Comparison of ENCODE assay signal across 12 cellular contexts in genomic region chr18:79071037-79071960, GRCh38. TPM values are rescaled to one million over a fixed set of nuclear protein-coding genes. Genes with fewer than 3 reads are reported as not detected.
DNase-seq lines count a peak whose midpoint lies in the region; ATAC-seq and TF ChIP-seq lines count a peak whose summit lies in the region.
"Had no signal": no experiment of that assay in that cellular context is flagged by ENCODE, and none has a peak within 500 bp of the region (broad histone marks: within the 10 kb centered on the region; RNA-seq: fewer than 3 reads in every experiment).

No MANE protein-coding gene starts in this region.

- H3K36me3 ChIP-seq in uterus, result no peaks in the 10 kb centered on the region
- H3K36me3 ChIP-seq: gastroesophageal sphincter had no signal

- intact Hi-C loops in uterus (cut with DNase I; ENCODE audit: low total_unique reads), result no loop called here

- H3K36me3 Mint-ChIP-seq in activated naive CD4-positive, alpha-beta T cell treated with anti-CD3 and anti-CD28 coated beads, Interleukin-2, amount 10 ng/mL, durations not matched to agents 7 days and 5 days, result peaks cover 33% of the 10 kb centered on the region
- H3K36me3 Mint-ChIP-seq in stimulated activated naive B cell treated with anti-CD40 and anti-IgM and Interleukin-4, amounts not matched to agents 10 μg/mL and 1 μg/mL and 100 μg/mL, for 72 hours, result peaks cover 32 to 34% of the 10 kb centered on the region in 2 donors

- H3K9me3 Mint-ChIP-seq in activated naive CD4-positive, alpha-beta T cell treated with anti-CD3 and anti-CD28 coated beads, Interleukin-2, amount 10 ng/mL, durations not matched to agents 7 days and 5 days, result peaks cover 20% of the 10 kb centered on the region
- peaks cover 14 to 15% of the 10 kb centered on the region in 2 donors for H3K9me3 Mint-ChIP-seq in stimulated activated naive B cell treated with anti-CD40 and anti-IgM and Interleukin-4, amounts not matched to agents 10 μg/mL and 1 μg/mL and 100 μg/mL, for 72 hours

- H3K27me3 Mint-ChIP-seq in activated naive CD4-positive, alpha-beta T cell treated with anti-CD3 and anti-CD28 coated beads, Interleukin-2, amount 10 ng/mL, durations not matched to agents 7 days and 5 days, result peaks cover 6% of the 10 kb centered on the region
- peaks cover 8 to 9% of the 10 kb centered on the region in 2 donors for H3K27me3 Mint-ChIP-seq in stimulated activated naive B cell treated with anti-CD40 and anti-IgM and Interleukin-4, amounts not matched to agents 10 μg/mL and 1 μg/mL and 100 μg/mL, for 72 hours

- peak overlapping the region; percentile 85 for H3K4me3 Mint-ChIP-seq in activated naive CD4-positive, alpha-beta T cell treated with anti-CD3 and anti-CD28 coated beads, Interleukin-2, amount 10 ng/mL, durations not matched to agents 7 days and 5 days
- H3K4me3 Mint-ChIP-seq in stimulated activated naive B cell treated with anti-CD40 and anti-IgM and Interleukin-4, amounts not matched to agents 10 μg/mL and 1 μg/mL and 100 μg/mL, for 72 hours, result peak overlapping the region; percentile 52 to 86

- peaks cover 41% of the 10 kb centered on the region for H3K4me1 Mint-ChIP-seq in activated naive CD4-positive, alpha-beta T cell treated with anti-CD3 and anti-CD28 coated beads, Interleukin-2, amount 10 ng/mL, durations not matched to agents 7 days and 5 days
- peaks cover 30 to 38% of the 10 kb centered on the region in 2 donors for H3K4me1 Mint-ChIP-seq in stimulated activated naive B cell treated with anti-CD40 and anti-IgM and Interleukin-4, amounts not matched to agents 10 μg/mL and 1 μg/mL and 100 μg/mL, for 72 hours

- H3K27ac Mint-ChIP-seq in activated naive CD4-positive, alpha-beta T cell treated with anti-CD3 and anti-CD28 coated beads, Interleukin-2, amount 10 ng/mL, durations not matched to agents 7 days and 5 days, result peak overlapping the region; percentile 38
- peak overlapping the region; percentile 16 for H3K27ac Mint-ChIP-seq in stimulated activated naive B cell treated with anti-CD40 and anti-IgM and Interleukin-4, amounts not matched to agents 10 μg/mL and 1 μg/mL and 100 μg/mL, for 72 hours

- H3K4me3 ChIP-seq in coronary artery, result no peak overlapping the region
- H3K4me3 ChIP-seq in uterus, result no peak overlapping the region

- no peak for ATAC-seq in stimulated activated naive B cell treated with anti-CD40 and anti-IgM and Interleukin-4, amounts not matched to agents 10 μg/mL and 1 μg/mL and 100 μg/mL, for 72 hours (replicated peaks)
- ATAC-seq in GM19351 (IDR thresholded peaks at IDR 0.05; ENCODE audit: unreplicated experiment), result no peak
- ATAC-seq: gastroesophageal sphincter had no signal

- CTCF ChIA-PET in activated naive CD4-positive, alpha-beta T cell treated with anti-CD3 and anti-CD28 coated beads, Interleukin-2, amount 10 ng/mL, durations not matched to agents 7 days and 5 days (lab: Charles Lee), result no interaction called here

- H3K4me1 ChIP-seq in uterus, result no peaks in the 10 kb centered on the region

- TF ChIP-seq CTCF in coronary artery (IDR thresholded peaks at IDR 0.05), result no peak
- no peak for TF ChIP-seq CTCF in uterus (IDR thresholded peaks at IDR 0.05)

- no peaks in the 10 kb centered on the region for H3K9me3 ChIP-seq in uterus
- H3K9me3 ChIP-seq: gastroesophageal sphincter had no signal

- TF ChIP-seq POLR2A in uterus (IDR thresholded peaks at IDR 0.05), result no peak

- no peak for DNase-seq in activated naive CD4-positive, alpha-beta T cell treated with anti-CD3 and anti-CD28 coated beads, Interleukin-2, amount 10 ng/mL, durations not matched to agents 7 days and 5 days
- no peak for DNase-seq in activated naive CD4-positive, alpha-beta T cell (lab: John Stamatoyannopoulos, UW)
- DNase-seq in OCI-M1 (lab: John Stamatoyannopoulos, UW), result peak; percentile 33
- DNase-seq in coronary artery (ENCODE audit: low spot score), result peak; percentile 17
- DNase-seq in stimulated activated naive B cell treated with anti-CD40 and anti-IgM and Interleukin-4, amounts not matched to agents 10 μg/mL and 1 μg/mL and 100 μg/mL, for 72 hours, result no peak
- DNase-seq in DMS79 (lab: John Stamatoyannopoulos, UW), result no peak
- no peak for DNase-seq in uterus
- DNase-seq: activated gamma-delta T cell treated with Interleukin-2 at 50 U/mL for 16 hours, SHP77 had no signal

- no peaks in the 10 kb centered on the region for H3K27me3 ChIP-seq in uterus
- H3K27me3 ChIP-seq: gastroesophageal sphincter had no signal

- no peak overlapping the region for H3K27ac ChIP-seq in coronary artery
- H3K27ac ChIP-seq in uterus, result no peak overlapping the region
- H3K27ac ChIP-seq: C4-2B, gastroesophageal sphincter had no signal

RNA-seq across cellular contexts. Expression of gene ATP9B, which starts 2.1 kb away (rescaled TPM):
- total RNA-seq in uterus, result 100 to 1,000 TPM in 1 of 4 donors, 10 to 100 TPM in 3; 18.2 to 111 (median 70.3) TPM

Comparison
In these comparisons a context has a peak if more than half of its experiments do, and no peak if none do; other contexts are left out.
1. DNase-seq: peak in OCI-M1 (single experiment) and coronary artery (single experiment); none in activated naive CD4-positive, alpha-beta T cell treated with anti-CD3 and anti-CD28 coated beads, Interleukin-2, amount 10 ng/mL, durations not matched to agents 7 days and 5 days (single experiment), activated naive CD4-positive, alpha-beta T cell (0 of 4), stimulated activated naive B cell treated with anti-CD40 and anti-IgM and Interleukin-4, amounts not matched to agents 10 μg/mL and 1 μg/mL and 100 μg/mL, for 72 hours (single experiment), DMS79 (single experiment) and uterus (0 of 2).